Comparison of ENCODE assay signal across 22 cellular contexts in the genomic region with DNA sequence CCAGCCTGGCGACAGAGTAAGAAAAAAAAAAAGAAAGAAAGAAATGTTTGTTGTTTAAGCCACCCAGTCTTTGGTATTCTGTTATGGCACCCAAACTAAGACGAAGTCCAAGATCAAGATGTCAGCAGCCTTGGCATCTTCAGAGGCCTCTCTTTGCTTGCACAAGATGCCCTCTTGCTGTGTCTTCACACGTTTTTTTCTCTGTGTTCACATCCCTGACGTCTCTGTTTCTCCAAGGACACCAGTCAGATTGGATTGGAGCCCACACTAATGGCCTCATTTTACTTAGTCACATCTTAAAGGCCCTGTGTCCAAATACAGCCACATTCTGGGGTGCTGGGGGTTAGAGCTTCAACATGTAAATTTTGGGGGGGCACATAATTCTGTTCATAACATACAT.
"Had no signal": no experiment of that assay in that cellular context is flagged by ENCODE, and none has a peak within 500 bp of the region (broad histone marks: within the 10 kb centered on the region; RNA-seq: fewer than 3 reads in every experiment).

No MANE protein-coding gene starts in this region.

- H3K36me3 Mint-ChIP-seq: activated naive CD4-positive, alpha-beta T cell treated with anti-CD3 and anti-CD28 coated beads, Interleukin-2, amount 10 ng/mL, durations not matched to agents 7 days and 5 days had no signal

- H3K4me1 Mint-ChIP-seq: activated naive CD4-positive, alpha-beta T cell treated with anti-CD3 and anti-CD28 coated beads, Interleukin-2, amount 10 ng/mL, durations not matched to agents 7 days and 5 days; natural killer cell had no signal

- H3K4me3 ChIP-seq: esophagus muscularis mucosa, smooth muscle cell, transverse colon had no signal

- H3K27me3 Mint-ChIP-seq: activated naive CD4-positive, alpha-beta T cell treated with anti-CD3 and anti-CD28 coated beads, Interleukin-2, amount 10 ng/mL, durations not matched to agents 7 days and 5 days; progenitor cell of endocrine pancreas had no signal

- H3K27me3 ChIP-seq: esophagus muscularis mucosa, transverse colon had no signal

- H3K4me3 Mint-ChIP-seq: activated naive CD4-positive, alpha-beta T cell treated with anti-CD3 and anti-CD28 coated beads, Interleukin-2, amount 10 ng/mL, durations not matched to agents 7 days and 5 days; natural killer cell; T-helper 2 cell treated with Interferon-gamma antibody and Interleukin-4, amounts not matched to agents 5 μg/mL and 100 μg/mL, for 36 hours had no signal

- H3K4me1 ChIP-seq: transverse colon had no signal

- H3K27ac Mint-ChIP-seq: activated naive CD4-positive, alpha-beta T cell treated with anti-CD3 and anti-CD28 coated beads, Interleukin-2, amount 10 ng/mL, durations not matched to agents 7 days and 5 days; natural killer cell; progenitor cell of endocrine pancreas; T-helper 2 cell treated with Interferon-gamma antibody and Interleukin-4, amounts not matched to agents 5 μg/mL and 100 μg/mL, for 36 hours had no signal

- H3K27ac ChIP-seq: esophagus muscularis mucosa, transverse colon had no signal

- DNase-seq: activated CD4-positive, alpha-beta T cell treated with anti-CD3 and anti-CD28 coated beads, Interleukin-2, amount 50 U/mL, for 4 hours; activated CD4-positive, CD25-positive, alpha-beta regulatory T cell treated with anti-CD3 and anti-CD28 coated beads, Interleukin-2, amount 50 U/mL, for 72 hours; activated naive CD4-positive, alpha-beta T cell treated with anti-CD3 and anti-CD28 coated beads, Interleukin-2, amount 10 ng/mL, durations not matched to agents 7 days and 5 days; activated T-cell treated with anti-CD3 and anti-CD28 coated beads, Interleukin-2, amount 50 U/mL, for 1 hour; caudate nucleus; cortex of kidney; effector CD4-positive, alpha-beta T cell; islet precursor cell; natural killer cell; nucleus accumbens; right cardiac atrium; stimulated activated CD4-positive, alpha-beta T cell treated with anti-CD3 and anti-CD28 coated beads, Interleukin-4, amount 100 ng/mL, for 4 hours; stimulated activated CD8-positive, alpha-beta memory T cell treated with anti-CD3 and anti-CD28 coated beads, Interleukin-4, amount 100 ng/mL, for 48 hours; stimulated activated naive CD4-positive, alpha-beta T cell treated with Interleukin-2 at 50 U/mL for 16 hours; substantia nigra; SW 1271; transverse colon had no signal

- ATAC-seq: left lobe of liver, natural killer cell, right cardiac atrium had no signal

- H3K36me3 ChIP-seq: esophagus muscularis mucosa, transverse colon had no signal
